ENCODE assay signal across 14 cellular contexts in genomic region chr17:80908206-80908605, GRCh38.
DNase-seq lines count a peak whose midpoint lies in the region; ATAC-seq and TF ChIP-seq lines count a peak whose summit lies in the region.
"Had no signal": no experiment of that assay in that cellular context is flagged by ENCODE, and none has a peak within 500 bp of the region (broad histone marks: within the 10 kb centered on the region; RNA-seq: fewer than 3 reads in every experiment).

No MANE protein-coding gene starts in this region.

- H2AFZ ChIP-seq in MM.1S (ENCODE audit: low read length) = no peak overlapping the region

- no peak overlapping the region for H3K4me2 ChIP-seq in MM.1S (ENCODE audit: low read depth, low read length)

- 81 to 89% (median 88%) methylated on average over 10 to 12 of the region's 12 CpGs for WGBS in spleen, 5 donors

- H3K79me2 ChIP-seq in MM.1S (ENCODE audit: low read length) = no peaks in the 10 kb centered on the region

- no peaks in the 10 kb centered on the region for H3K9me2 ChIP-seq in MM.1S (replicated peaks; ENCODE audit: insufficient read depth, low read length)

- no peak overlapping the region for H3K9ac ChIP-seq in MM.1S (ENCODE audit: low read length)

- TF ChIP-seq CTCF in right atrium auricular region (IDR thresholded peaks at IDR 0.05) = no peak
- TF ChIP-seq CTCF in MM.1S (IDR thresholded peaks at IDR 0.05; ENCODE audit: low read length) = no peak
- TF ChIP-seq CTCF in spleen (IDR thresholded peaks at IDR 0.05 in 8 of 11, conservative IDR thresholded peaks at IDR 0.05 in 3 of 11) = no peak
- TF ChIP-seq CTCF in GM20000 (IDR thresholded peaks at IDR 0.05; ENCODE audit: extremely low read depth, missing control alignments) = no peak

- H3K27ac ChIP-seq in right atrium auricular region (no peak overlapping the region), MM.1S (ENCODE audit: low read length) (peak overlapping the region; percentile 97; the same call in 1 of the 2 replicates), spleen (no peak overlapping the region)

- peaks cover 44% of the 10 kb centered on the region for H3F3A ChIP-seq in MM.1S (ENCODE audit: insufficient read depth, low read length)

- H4K20me1 ChIP-seq in MM.1S (ENCODE audit: insufficient read depth, low read length) = no peaks in the 10 kb centered on the region

- ATAC-seq in Right ventricle myocardium superior (ENCODE audit: poor library complexity) (no peak), GM19023 (IDR thresholded peaks at IDR 0.05; ENCODE audit: unreplicated experiment) (no peak)
- ATAC-seq: HCT116 had no signal

- intact Hi-C loops in Right ventricle myocardium superior (cut with DNase I) (no loop called here), spleen (cut with DNase I; ENCODE audit: low total_unique reads) (no loop called here)

- H3K4me3 ChIP-seq in right atrium auricular region (no peak overlapping the region), MM.1S (ENCODE audit: low read length) (no peak overlapping the region), spleen (no peak overlapping the region)

- H3K9me3 ChIP-seq in right atrium auricular region = no peaks in the 10 kb centered on the region
- H3K9me3 ChIP-seq in MM.1S (replicated peaks; ENCODE audit: insufficient read depth, low read length) = no peaks in the 10 kb centered on the region
- H3K9me3 ChIP-seq in spleen = no peaks in the 10 kb centered on the region

- DNase-seq in Right ventricle myocardium superior (peak; percentile 6), right atrium auricular region (ENCODE audit: low spot score) (no peak), MM.1S (no peak), left kidney (ENCODE audit: low read depth, low spot score) (peak; percentile 60), spleen (peak; percentile 6), GM20000 (ENCODE audit: low spot score) (no peak)
- no peak for DNase-seq in stimulated activated CD4-positive, alpha-beta T cell treated with anti-CD3 and anti-CD28 coated beads, Interleukin-2, amount 100 ng/mL, for 24 hours
- DNase-seq: ACHN, Caco-2, DND-41, GDM1, IMR-90 had no signal

- H3K4me1 ChIP-seq in right atrium auricular region (no peaks in the 10 kb centered on the region), MM.1S (ENCODE audit: low read length) (peaks cover 46% of the 10 kb centered on the region), spleen (peaks cover 0 to 40% (median 16%) of the 10 kb centered on the region in 6 donors)
- H3K4me1 ChIP-seq: Caco-2 had no signal

- H3K36me3 ChIP-seq in right atrium auricular region (peaks cover 7% of the 10 kb centered on the region), MM.1S (replicated peaks; ENCODE audit: insufficient read depth, low read length) (no peaks in the 10 kb centered on the region), spleen (peaks cover 0 to 92% (median 21%) of the 10 kb centered on the region in 6 donors)

- no peak for TF ChIP-seq POLR2A in spleen (IDR thresholded peaks at IDR 0.05)

- H3K27me3 ChIP-seq in right atrium auricular region = no peaks in the 10 kb centered on the region
- H3K27me3 ChIP-seq in MM.1S (replicated peaks; ENCODE audit: insufficient read depth, low read length) = no peaks in the 10 kb centered on the region
- no peaks in the 10 kb centered on the region for H3K27me3 ChIP-seq in spleen (replicated peaks in 1 of 7)

Comparison
In these comparisons a context has a peak if more than half of its experiments do, and no peak if none do; other contexts are left out.
1. DNase-seq: peak in Right ventricle myocardium superior (single experiment), left kidney (single experiment) and spleen (single experiment); none in right atrium auricular region (single experiment), MM.1S (single experiment), GM20000 (single experiment) and stimulated activated CD4-positive, alpha-beta T cell treated with anti-CD3 and anti-CD28 coated beads, Interleukin-2, amount 100 ng/mL, for 24 hours (0 of 2).